Comparison of ENCODE assay signal across 8 cellular contexts in genomic region chr6:2970753-2971419, GRCh38. TPM values are rescaled to one million over a fixed set of nuclear protein-coding genes. Genes with fewer than 3 reads are reported as not detected.
A peak's percentile ranks its signal among the peaks of the same experiment; 100 is the strongest.
DNase-seq lines count a peak whose midpoint lies in the region; ATAC-seq and TF ChIP-seq lines count a peak whose summit lies in the region.

No MANE protein-coding gene starts in this region.

- no peak for TF ChIP-seq POLR2A in GM18505 (IDR thresholded peaks at IDR 0.05; ENCODE audit: borderline replicate concordance, extremely low read depth, insufficient read depth, insufficient read length)

- no peaks in the 10 kb centered on the region for H3K27me3 Mint-ChIP-seq in CD8-positive, alpha-beta T cell (ENCODE audit: low read depth)
- peaks cover 31% of the 10 kb centered on the region for H3K27me3 Mint-ChIP-seq in activated CD4-positive, alpha-beta T cell treated with anti-CD3 and anti-CD28 coated beads for 36 hours

- peaks cover 21% of the 10 kb centered on the region for H3K4me1 ChIP-seq in CD8-positive, alpha-beta T cell (ENCODE audit: insufficient read depth, low read length)
- peaks cover 5% of the 10 kb centered on the region for H3K4me1 ChIP-seq in colonic mucosa

- peak; percentile 71 for ATAC-seq in CD8-positive, alpha-beta T cell
- ATAC-seq in activated CD4-positive, alpha-beta T cell treated with anti-CD3 and anti-CD28 coated beads for 36 hours: peak; percentile 67
- no peak for ATAC-seq in GM18505 (IDR thresholded peaks at IDR 0.05; ENCODE audit: unreplicated experiment)

- TF ChIP-seq CTCF in CD8-positive, alpha-beta T cell (IDR thresholded peaks at IDR 0.05): no peak
- no peak for TF ChIP-seq CTCF in colonic mucosa (IDR thresholded peaks at IDR 0.05)

- peak overlapping the region; percentile 90 for H3K4me3 Mint-ChIP-seq in CD8-positive, alpha-beta T cell
- peak overlapping the region; percentile 76 for H3K4me3 Mint-ChIP-seq in activated CD4-positive, alpha-beta T cell treated with anti-CD3 and anti-CD28 coated beads for 36 hours

- in situ Hi-C loops in KBM-7 (cut with MboI; ENCODE audit: low pct_unique_long_range_greater_than_20kb, low sequenced_read_pairs): no loop called here

- H3K9me3 ChIP-seq in CD8-positive, alpha-beta T cell (ENCODE audit: low read length): no peaks in the 10 kb centered on the region
- H3K9me3 ChIP-seq in colonic mucosa: no peaks in the 10 kb centered on the region

- peaks cover 6% of the 10 kb centered on the region for H3K36me3 Mint-ChIP-seq in CD8-positive, alpha-beta T cell
- no peaks in the 10 kb centered on the region for H3K36me3 Mint-ChIP-seq in activated CD4-positive, alpha-beta T cell treated with anti-CD3 and anti-CD28 coated beads for 36 hours (ENCODE audit: low read depth)

- peak overlapping the region; percentile 78 to 86 for H3K9ac ChIP-seq in colonic mucosa (ENCODE audit: low read depth in 2 of 2, low read length in 2 of 2)

- intact Hi-C loops in CD8-positive, alpha-beta T cell (cut with DNase I, micrococcal nuclease): loop anchor here in 1 of 2 experiments (1.0 to 2.0 kb wide), 4 partner anchors 18 to 39 kb away; no protein-coding TSS in a partner anchor
- intact Hi-C loops in activated CD4-positive, alpha-beta T cell treated with anti-CD3 and anti-CD28 coated beads for 36 hours (cut with DNase I, micrococcal nuclease): loop anchor here (1.0 to 2.0 kb wide), 2 partner anchors 18 kb away; no protein-coding TSS in a partner anchor
- intact Hi-C loops in colonic mucosa (cut with DNase I): no loop called here

- no peaks in the 10 kb centered on the region for H3K36me3 ChIP-seq in CD8-positive, alpha-beta T cell (ENCODE audit: insufficient read depth, low read length)
- no peaks in the 10 kb centered on the region for H3K36me3 ChIP-seq in colonic mucosa

- H3K27ac ChIP-seq in CD8-positive, alpha-beta T cell (ENCODE audit: low read depth, low read length): peak overlapping the region; percentile 64
- peak overlapping the region; percentile 94 for H3K27ac ChIP-seq in colonic mucosa

- peaks cover 60% of the 10 kb centered on the region for H3K4me1 Mint-ChIP-seq in CD8-positive, alpha-beta T cell (ENCODE audit: low read depth)
- peaks cover 33% of the 10 kb centered on the region for H3K4me1 Mint-ChIP-seq in activated CD4-positive, alpha-beta T cell treated with anti-CD3 and anti-CD28 coated beads for 36 hours

- DNase-seq in CD8-positive, alpha-beta T cell: peak in 6 of 7 experiments; percentile 37 to 73 (median 54)
- DNase-seq in KBM-7 (peak; percentile 39), colonic mucosa (peak; percentile 68), left kidney (ENCODE audit: low read depth, low spot score) (peak; percentile 83), cerebellar nuclear complex (lab: John Stamatoyannopoulos, UW) (no peak)
- DNase-seq in activated CD4-positive, alpha-beta T cell treated with anti-CD3 and anti-CD28 coated beads for 36 hours: peak; percentile 66
- DNase-seq in stimulated activated CD4-positive, alpha-beta T cell treated with anti-CD3 and anti-CD28 coated beads, Interleukin-12 subunit alpha, Interleukin-12 subunit beta, amount 100 ng/mL, for 48 hours (ENCODE audit: low read depth in 2 of 3, low spot score in 1 of 3): peak in 2 of 3 donors; percentile 15 to 49

- CTCF ChIA-PET in CD8-positive, alpha-beta T cell (lab: Charles Lee): interaction anchor here (1.0 to 1.5 kb wide), 2 partner anchors 18 to 39 kb away, joined by 3 to 6 read pairs; no protein-coding TSS in a partner anchor
- CTCF ChIA-PET in activated CD4-positive, alpha-beta T cell treated with anti-CD3 and anti-CD28 coated beads for 36 hours (lab: Charles Lee): interaction anchor here (0.5 to 1.0 kb wide), 2 partner anchors 18 to 59 kb away, joined by 3 to 5 read pairs; no protein-coding TSS in a partner anchor

- peak overlapping the region; percentile 92 for H3K27ac Mint-ChIP-seq in CD8-positive, alpha-beta T cell
- H3K27ac Mint-ChIP-seq in activated CD4-positive, alpha-beta T cell treated with anti-CD3 and anti-CD28 coated beads for 36 hours: peak overlapping the region; percentile 83

- no peaks in the 10 kb centered on the region for H3K27me3 ChIP-seq in CD8-positive, alpha-beta T cell (ENCODE audit: insufficient read depth, low read length)
- no peaks in the 10 kb centered on the region for H3K27me3 ChIP-seq in colonic mucosa

- H3K9me3 Mint-ChIP-seq in CD8-positive, alpha-beta T cell: peaks cover 2% of the 10 kb centered on the region
- no peaks in the 10 kb centered on the region for H3K9me3 Mint-ChIP-seq in activated CD4-positive, alpha-beta T cell treated with anti-CD3 and anti-CD28 coated beads for 36 hours (ENCODE audit: low read depth)

- peak overlapping the region; percentile 77 for H3K4me3 ChIP-seq in CD8-positive, alpha-beta T cell (ENCODE audit: low read depth, low read length)
- peak overlapping the region; percentile 63 for H3K4me3 ChIP-seq in colonic mucosa

- POLR2A ChIA-PET in CD8-positive, alpha-beta T cell (lab: Charles Lee): interaction anchor here (0.6 to 1.6 kb wide), 6 partner anchors 16 to 205 kb away, joined by 3 to 12 read pairs (median 6); partner anchors contain the start of genes SERPINB1 and WRNIP1
- POLR2A ChIA-PET in activated CD4-positive, alpha-beta T cell treated with anti-CD3 and anti-CD28 coated beads for 36 hours (lab: Charles Lee): interaction anchor here (1.0 kb wide), 1 partner anchor 129 kb away, joined by 3 read pairs; the partner anchor contains the start of gene SERPINB1

RNA-seq across cellular contexts. Expression of gene SERPINB6, which starts 0.5 kb away (rescaled TPM):
- total RNA-seq in CD8-positive, alpha-beta T cell: 10 to 100 TPM; 41.7 to 45.6 TPM
- total RNA-seq in activated CD4-positive, alpha-beta T cell treated with anti-CD3 and anti-CD28 coated beads for 36 hours: 10 to 100 TPM; 36.2 to 41.3 TPM
- total RNA-seq in colonic mucosa: 100 to 1,000 TPM; 139 to 285 TPM

RNA-seq across cellular contexts. Expression of gene NQO2, which starts 28.8 kb away (rescaled TPM):
- total RNA-seq in CD8-positive, alpha-beta T cell: 1 to 10 TPM; 3.8 to 5.5 TPM
- 10 to 100 TPM; 40.7 to 44.2 TPM for total RNA-seq in activated CD4-positive, alpha-beta T cell treated with anti-CD3 and anti-CD28 coated beads for 36 hours
- 10 to 100 TPM; 14.1 to 19.0 TPM for total RNA-seq in colonic mucosa

Comparison
In these comparisons a context has a peak if more than half of its experiments do, and no peak if none do; other contexts are left out.
1. DNase-seq: peak in CD8-positive, alpha-beta T cell (6 of 7), KBM-7 (single experiment), activated CD4-positive, alpha-beta T cell treated with anti-CD3 and anti-CD28 coated beads for 36 hours (single experiment), colonic mucosa (single experiment), left kidney (single experiment) and stimulated activated CD4-positive, alpha-beta T cell treated with anti-CD3 and anti-CD28 coated beads, Interleukin-12 subunit alpha, Interleukin-12 subunit beta, amount 100 ng/mL, for 48 hours (2 of 3); none in cerebellar nuclear complex (0 of 2).